Comparison of ENCODE assay signal across 24 cellular contexts in the genomic region with DNA sequence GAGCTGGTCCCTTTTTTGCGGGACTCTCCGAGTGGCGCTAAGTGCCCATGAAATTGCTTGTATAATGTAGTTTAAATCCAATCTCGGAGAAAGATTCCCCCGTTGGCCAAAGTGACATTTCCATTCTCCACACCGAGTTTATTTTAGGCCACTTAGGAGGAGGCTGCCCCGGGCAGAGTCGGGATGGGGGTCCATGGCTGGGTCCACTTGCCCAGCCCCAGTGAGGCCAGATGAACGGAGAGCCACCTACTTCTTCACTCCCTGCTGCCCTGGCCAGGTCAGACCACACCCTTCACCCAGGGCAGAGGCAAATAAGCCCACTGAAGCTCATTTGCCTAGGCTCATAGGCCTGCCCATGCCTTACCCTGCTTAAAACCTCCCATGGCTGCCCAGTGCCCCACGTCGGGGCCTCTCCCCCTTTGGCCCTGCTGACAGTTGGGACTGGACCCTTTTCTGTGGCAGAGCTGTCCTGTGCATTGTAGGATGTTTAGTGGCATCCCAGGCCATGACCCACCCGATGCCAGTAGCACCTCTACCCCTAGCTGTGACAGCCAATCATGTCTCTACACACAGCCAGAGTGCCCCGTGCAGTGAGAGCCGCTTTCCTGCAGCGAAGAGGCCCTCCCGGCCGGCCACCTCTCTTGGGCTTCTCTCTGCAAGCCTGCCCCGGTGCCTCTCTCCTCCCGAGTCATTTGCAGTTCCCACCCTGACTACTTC. TPM values are rescaled to one million over a fixed set of nuclear protein-coding genes. Genes with fewer than 3 reads are reported as not detected.
A peak's percentile ranks its signal among the peaks of the same experiment; 100 is the strongest.
DNase-seq lines count a peak whose midpoint lies in the region; ATAC-seq, FAIRE-seq and TF ChIP-seq lines count a peak whose summit lies in the region.
"Had no signal": no experiment of that assay in that cellular context is flagged by ENCODE, and none has a peak within 500 bp of the region (broad histone marks: within the 10 kb centered on the region; RNA-seq: fewer than 3 reads in every experiment).

No MANE protein-coding gene starts in this region.

- WGBS in right lobe of liver (ENCODE audit: insufficient coverage, low coverage, low lambda C conversion rate, missing lambda C conversion rate) = over 99% methylated on average over 9 of the region's 19 CpGs
- 93% methylated on average over 16 of the region's 19 CpGs for WGBS in HepG2 (ENCODE audit: low lambda C conversion rate)
- 85 to 90% (median 90%) methylated on average over 19 of the region's 19 CpGs for WGBS in ovary, 3 donors

- H3K4me3 ChIP-seq in right lobe of liver (no peak overlapping the region), HepG2 (replicated peaks in 1 of 3; ENCODE audit: insufficient read depth in 1 of 3, low read depth in 2 of 3, low read length in 3 of 3) (no peak overlapping the region), ovary (no peak overlapping the region)
- H3K4me3 ChIP-seq: breast epithelium, smooth muscle cell, vagina had no signal

- H3K4me2 ChIP-seq in HepG2 (ENCODE audit: low read depth, low read length) = no peak overlapping the region
- H3K4me2 ChIP-seq: smooth muscle cell had no signal

- H2AFZ ChIP-seq in HepG2 (ENCODE audit: low read length) = no peak overlapping the region

- DNase-seq in right lobe of liver (peak in 2 of 3 donors; percentile 32 to 37), HepG2 (ENCODE audit: low spot score) (no peak), ecto neural progenitor cell (ENCODE audit: low spot score) (peak; percentile 44), ovary (peak in 4 of 5 donors; percentile 10 to 23 (median 14)), NCI-H510A treated with DMSO at 0.1 percent for 48 hours (lab: John Stamatoyannopoulos, UW) (no peak)
- DNase-seq: activated CD4-positive, alpha-beta T cell treated with anti-CD3 and anti-CD28 coated beads, Interleukin-2, amount 50 U/mL, for 1 hour; activated CD8-positive, alpha-beta memory T cell treated with anti-CD3 and anti-CD28 coated beads, Interleukin-2, amount 50 U/mL, for 4 hours; amniotic stem cell; Calu3; cortex of kidney; kidney glomerular epithelial cell; MV-4-11; NCI-H146; NCI-H524 treated with DMSO at 0.1 percent for 48 hours had no signal

- H3K79me2 ChIP-seq in HepG2 (ENCODE audit: insufficient read depth, low read length) = no peaks in the 10 kb centered on the region

- peaks cover 0 to 11% (median 3%) of the 10 kb centered on the region in 4 donors for H3K4me1 ChIP-seq in right lobe of liver
- peaks cover 13% of the 10 kb centered on the region for H3K4me1 ChIP-seq in HepG2 (ENCODE audit: insufficient read depth, low read length)
- H3K4me1 ChIP-seq in ovary (ENCODE audit: insufficient read depth) = peaks cover 14% of the 10 kb centered on the region
- H3K4me1 ChIP-seq: breast epithelium, vagina had no signal

- TF ChIP-seq POLR2A in right lobe of liver (IDR thresholded peaks at IDR 0.05) (no peak), HepG2 (IDR thresholded peaks at IDR 0.05; ENCODE audit: insufficient read depth in 1 of 2, low read depth in 2 of 2, low read length in 2 of 2) (no peak), ovary (IDR thresholded peaks at IDR 0.05) (no peak)

- in situ Hi-C loops in HepG2 (cut with HindIII; ENCODE audit: extremely low pct_ligation_motif_present, low pct_unique_long_range_greater_than_20kb) = no loop called here

- no peak for TF ChIP-seq RAD21 in HepG2 (CRISPR knock-in tag; IDR thresholded peaks at IDR 0.05)

- BruUV-seq in HepG2 (replicated peaks; lab: Mats Ljungman, UMichigan) = no TSS peak

- H3K27ac ChIP-seq in right lobe of liver (no peak overlapping the region), HepG2 (ENCODE audit: extremely low read length, insufficient read depth, low read length) (no peak overlapping the region), ovary (no peak overlapping the region)
- H3K27ac ChIP-seq: breast epithelium, C4-2B, vagina had no signal

- intact Hi-C loops in right lobe of liver (cut with DNase I) = loop anchor here in 1 of 2 donors (5.0 kb wide), 1 partner anchor 48 kb away; no protein-coding TSS in a partner anchor
- intact Hi-C loops in HepG2 (cut with micrococcal nuclease; ENCODE audit: unreplicated experiment) = no loop called here
- intact Hi-C loops in ovary (cut with DNase I) = loop anchor here in 1 of 4 donors (10.0 kb wide), 1 partner anchor 250 kb away; no protein-coding TSS in a partner anchor

- H3K9me3 ChIP-seq in right lobe of liver = no peaks in the 10 kb centered on the region
- H3K9me3 ChIP-seq in HepG2 (ENCODE audit: low read length) = no peaks in the 10 kb centered on the region
- H3K9me3 ChIP-seq in ovary = no peaks in the 10 kb centered on the region
- H3K9me3 ChIP-seq: vagina had no signal

- no peak for ATAC-seq in right lobe of liver
- ATAC-seq in HepG2 = no peak
- no peak for ATAC-seq in GM21737 (IDR thresholded peaks at IDR 0.05; ENCODE audit: unreplicated experiment)
- no peak for ATAC-seq in GM18861 (IDR thresholded peaks at IDR 0.05; ENCODE audit: unreplicated experiment)

- TF ChIP-seq EP300 in HepG2 (IDR thresholded peaks at IDR 0.05; ENCODE audit: low read depth in 2 of 2, low read length in 2 of 2) (no peak), HepG2 (CRISPR knock-in tag; IDR thresholded peaks at IDR 0.05; ENCODE audit: borderline replicate concordance) (no peak), ovary (IDR thresholded peaks at IDR 0.05) (no peak)

- FAIRE-seq in HepG2 (lab: Jason Lieb, UNC) = no peak
- FAIRE-seq: endometrium, GM12891, RCC 7860 had no signal

- no peaks in the 10 kb centered on the region for H3K36me3 ChIP-seq in right lobe of liver
- peaks cover 1 to 17% of the 10 kb centered on the region in 2 experiments; a peak in 2 of 5 replicates for H3K36me3 ChIP-seq in HepG2 (replicated peaks in 1 of 2; ENCODE audit: control insufficient read depth in 1 of 2, insufficient read depth in 2 of 2, low read length in 2 of 2)
- H3K36me3 ChIP-seq in ovary = no peaks in the 10 kb centered on the region
- H3K36me3 ChIP-seq: breast epithelium, vagina had no signal

- CTCF ChIA-PET in HepG2 (lab: Yijun Ruan, JAX; ENCODE audit: low intra/inter-chr PET ratio, low total read pairs) = interaction anchor here (0.9 kb wide), 1 partner anchor 53 kb away, joined by 3 read pairs; no protein-coding TSS in a partner anchor

- TF ChIP-seq CTCF in right lobe of liver (IDR thresholded peaks at IDR 0.05) (no peak), HepG2 (CRISPR knock-in tag; IDR thresholded peaks at IDR 0.05) (no peak), ovary (IDR thresholded peaks at IDR 0.05) (no peak)

- H3K9ac ChIP-seq in HepG2 (ENCODE audit: insufficient read depth, low read depth, low read length) = no peak overlapping the region

- POLR2A ChIA-PET in HepG2 (lab: Yijun Ruan, JAX) = interaction anchor here (1.2 kb wide), 1 partner anchor 8 kb away, joined by 3 read pairs; no protein-coding TSS in a partner anchor

- no peaks in the 10 kb centered on the region for H4K20me1 ChIP-seq in HepG2 (ENCODE audit: insufficient read depth, low read length)

- H3K27me3 ChIP-seq in right lobe of liver = no peaks in the 10 kb centered on the region
- no peaks in the 10 kb centered on the region for H3K27me3 ChIP-seq in HepG2 (ENCODE audit: control insufficient read depth in 1 of 2, insufficient read depth in 2 of 2, low read length in 2 of 2)
- no peaks in the 10 kb centered on the region for H3K27me3 ChIP-seq in ovary
- H3K27me3 ChIP-seq: breast epithelium, vagina had no signal

TF ChIP-seq in HepG2, 621 proteins besides CTCF, POLR2A, EP300 and RAD21:
- TF ChIP-seq ZFP37 (CRISPR knock-in tag; IDR thresholded peaks at IDR 0.05; ENCODE audit: borderline replicate concordance) (no peak), ZMAT3 (CRISPR knock-in tag; conservative IDR thresholded peaks at IDR 0.05) (no peak)
TF ChIP-seq in HepG2: peak in this region for 0.

RNA-seq across cellular contexts. Expression of a gene that starts 51.3 kb away (rescaled TPM):
- total RNA-seq in right lobe of liver = 1 to 10 TPM in 5 of 6 experiments, under 1 TPM in 1; 0.34 to 4.3 (median 1.2) TPM
- 7.2 and 9.6 TPM in 2 replicates for total RNA-seq in HepG2 (2016; rRNA removed; fragmentation: Illumina TruSeq; extraction: Trizol)
- total RNA-seq in HepG2 (2016; cell fraction: cytosol; rRNA removed; fragmentation: Illumina TruSeq; extraction: Trizol; ENCODE audit: low read depth) = 1.9 and 2.5 TPM in 2 replicates
- total RNA-seq in HepG2 (2016; cell fraction: insoluble cytoplasmic fraction; rRNA removed; fragmentation: Illumina TruSeq; extraction: Trizol) = 5.6 and 8.3 TPM in 2 replicates
- 7.5 TPM in 2 replicates for total RNA-seq in HepG2 (2016; cell fraction: membrane; rRNA removed; fragmentation: Illumina TruSeq; extraction: Trizol)
- total RNA-seq in HepG2 (2016; cell fraction: nucleus; rRNA removed; fragmentation: Illumina TruSeq; extraction: Trizol) = 7.0 and 7.5 TPM in 2 replicates
- polyA plus RNA-seq in HepG2 (2011; rRNA removed) = 2.7 and 3.7 TPM in 2 replicates
- polyA plus RNA-seq in HepG2 (2011; cell fraction: cytosol; rRNA removed) = 2.0 and 3.0 TPM in 2 replicates
- polyA plus RNA-seq in HepG2 (2011; cell fraction: nucleus; rRNA removed) = 3.8 and 4.7 TPM in 2 replicates
- 2.5 and 2.9 TPM in 2 replicates for polyA plus RNA-seq in HepG2 (2012)
- 2.5 and 2.6 TPM in 2 replicates for polyA plus RNA-seq in HepG2 (2016; cell fraction: cytosol; fragmentation: Illumina TruSeq; extraction: Trizol; ENCODE audit: low read depth)
- polyA plus RNA-seq in HepG2 (2016; cell fraction: insoluble cytoplasmic fraction; fragmentation: Illumina TruSeq; extraction: Trizol; ENCODE audit: low read depth) = 9.4 and 11.8 TPM in 2 replicates
- polyA plus RNA-seq in HepG2 (2016; cell fraction: membrane; fragmentation: Illumina TruSeq; extraction: Trizol; ENCODE audit: low read depth) = 8.4 and 9.5 TPM in 2 replicates
- polyA plus RNA-seq in HepG2 (2016; cell fraction: nucleus; fragmentation: Illumina TruSeq; extraction: Trizol; ENCODE audit: insufficient read depth, low read depth) = 9.3 and 9.9 TPM in 2 replicates
- 2.9 and 8.9 TPM in 2 replicates for polyA minus RNA-seq in HepG2 (2011; rRNA and poly(A)+ RNA removed; ENCODE audit: low replicate concordance)
- 3.6 and 4.0 TPM in 2 replicates for polyA minus RNA-seq in HepG2 (2011; cell fraction: cytosol; rRNA and poly(A)+ RNA removed)
- 7.9 and 8.2 TPM in 2 replicates for polyA minus RNA-seq in HepG2 (2011; cell fraction: nucleus; rRNA and poly(A)+ RNA removed)
- total RNA-seq in ovary = 10 to 100 TPM in 5 of 7 donors, 1 to 10 TPM in 2; 7.2 to 28.4 (median 15.3) TPM
- 10 to 100 TPM in 1 of 2 donors, 1 to 10 TPM in 1; 4.8 to 11.5 TPM for polyA plus RNA-seq in ovary
- total RNA-seq: fibroblast of lung had no signal

Comparison
In these comparisons a context has a peak if more than half of its experiments do, and no peak if none do; other contexts are left out.
1. DNase-seq: peak in right lobe of liver (2 of 3), ecto neural progenitor cell (single experiment) and ovary (4 of 5); none in HepG2 (single experiment) and NCI-H510A treated with DMSO at 0.1 percent for 48 hours (single experiment).